8 cellular contexts compared by ENCODE assay signal in the genomic region with DNA sequence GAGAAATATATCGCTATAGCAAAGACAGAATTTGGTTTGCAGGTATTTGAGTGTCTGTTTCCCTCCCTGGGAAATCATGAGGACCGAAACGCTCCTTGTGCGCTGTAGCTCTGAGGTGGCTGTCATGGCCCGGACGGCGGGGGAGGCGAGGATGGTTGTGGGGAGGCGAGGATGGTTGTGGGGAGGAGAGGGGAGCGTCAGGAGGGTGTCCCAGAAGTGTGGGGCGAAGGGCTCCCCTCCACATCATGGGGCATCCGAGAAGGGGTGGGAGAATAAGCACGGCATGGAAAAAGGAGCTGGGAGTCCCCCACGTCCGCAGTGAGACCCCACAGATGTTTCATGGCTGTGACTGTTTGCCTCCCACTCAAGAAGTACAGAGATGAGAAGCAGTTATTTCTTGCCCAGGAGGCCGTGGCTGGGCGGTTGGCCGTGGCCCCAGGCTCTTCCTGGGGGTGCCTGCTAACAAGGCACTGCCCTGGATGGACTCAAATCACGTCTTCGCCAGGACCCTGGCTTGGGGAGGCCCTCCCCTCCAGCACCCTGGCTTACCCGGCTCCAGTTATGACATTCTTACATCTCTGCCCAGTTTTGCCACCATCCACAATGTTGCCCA. TPM values are rescaled to one million over a fixed set of nuclear protein-coding genes. Genes with fewer than 3 reads are reported as not detected.
DNase-seq lines count a peak whose midpoint lies in the region; ATAC-seq and TF ChIP-seq lines count a peak whose summit lies in the region.

No MANE protein-coding gene starts in this region.

- peaks cover 75% of the 10 kb centered on the region for H3K27me3 ChIP-seq in HUES6 (ENCODE audit: control insufficient read depth, insufficient read depth, low read length)
- no peaks in the 10 kb centered on the region for H3K27me3 ChIP-seq in effector memory CD4-positive, alpha-beta T cell (replicated peaks; ENCODE audit: control insufficient read depth, insufficient read depth, low read length, poor library complexity, severe bottlenecking)
- H3K27me3 ChIP-seq in osteoblast (ENCODE audit: insufficient read depth, low read length) = no peaks in the 10 kb centered on the region

- H2AFZ ChIP-seq in osteoblast (ENCODE audit: low read length) = peak overlapping the region; percentile 88

- H4K20me1 ChIP-seq in osteoblast (ENCODE audit: insufficient read depth, low read length) = peaks cover 4% of the 10 kb centered on the region

- H3K4me1 ChIP-seq in HUES6 (ENCODE audit: control insufficient read depth, insufficient read depth, low read length) = peaks cover 9% of the 10 kb centered on the region
- H3K4me1 ChIP-seq in effector memory CD4-positive, alpha-beta T cell (ENCODE audit: control insufficient read depth, insufficient read depth, low read length, poor library complexity, severe bottlenecking) = peaks cover 18% of the 10 kb centered on the region
- H3K4me1 ChIP-seq in osteoblast (ENCODE audit: insufficient read depth, low read length) = peaks cover 35% of the 10 kb centered on the region

- H3K9ac ChIP-seq in HUES6 (ENCODE audit: low read length) = no peak overlapping the region

- TF ChIP-seq CTCF in AG09309 (IDR thresholded peaks at IDR 0.05; ENCODE audit: control insufficient read depth, insufficient read depth, low read depth, low read length, missing control alignments) (no peak), osteoblast (IDR thresholded peaks at IDR 0.05; ENCODE audit: extremely low read depth, low read depth, low read length) (no peak)

- H3K27ac ChIP-seq in HUES6 (ENCODE audit: low read depth, low read length) (no peak overlapping the region), osteoblast (ENCODE audit: low read depth, low read length) (no peak overlapping the region)
- H3K27ac ChIP-seq in effector memory CD4-positive, alpha-beta T cell (ENCODE audit: insufficient read depth, low read length, poor library complexity, severe bottlenecking) = no peak overlapping the region

- H3K36me3 ChIP-seq in HUES6 (ENCODE audit: control insufficient read depth, insufficient read depth, low read length) = no peaks in the 10 kb centered on the region
- H3K36me3 ChIP-seq in effector memory CD4-positive, alpha-beta T cell (ENCODE audit: control insufficient read depth, insufficient read depth, low read length) = no peaks in the 10 kb centered on the region
- H3K36me3 ChIP-seq in osteoblast (ENCODE audit: insufficient read depth, low read length) = no peaks in the 10 kb centered on the region

- H3K4me3 ChIP-seq in AG09309 (ENCODE audit: control insufficient read depth, low read depth, low read length) (peak overlapping the region; percentile 85), HUES6 (ENCODE audit: low read depth, low read length) (peak overlapping the region; percentile 71), osteoblast (ENCODE audit: insufficient read depth, low read length) (peak overlapping the region; percentile 85)
- H3K4me3 ChIP-seq in effector memory CD4-positive, alpha-beta T cell (ENCODE audit: insufficient read depth, low read depth, low read length, poor library complexity, severe bottlenecking) = peak overlapping the region; percentile 69

- no peak for DNase-seq in AG09309 (ENCODE audit: low read depth)
- DNase-seq in effector memory CD4-positive, alpha-beta T cell = no peak
- peak; percentile 85 for DNase-seq in osteoblast (ENCODE audit: insufficient read length, low spot score, missing footprints)
- no peak for DNase-seq in NCI-H1436 treated with DMSO at 0.1 percent for 48 hours (lab: John Stamatoyannopoulos, UW)
- no peak for DNase-seq in activated gamma-delta T cell treated with Interleukin-2 at 50 U/mL for 16 hours
- DNase-seq in SKM-1 treated with dmso at 0.1 percent for 144 hours (lab: John Stamatoyannopoulos, UW; ENCODE audit: unreplicated experiment) = no peak

- H3K9me3 ChIP-seq in HUES6 (ENCODE audit: control insufficient read depth, insufficient read depth, low read depth, low read length) (no peaks in the 10 kb centered on the region), osteoblast (ENCODE audit: low read depth, low read length) (no peaks in the 10 kb centered on the region)
- no peaks in the 10 kb centered on the region for H3K9me3 ChIP-seq in effector memory CD4-positive, alpha-beta T cell (ENCODE audit: control insufficient read depth, low read length)

- no peak for ATAC-seq in GM19035 (IDR thresholded peaks at IDR 0.05; ENCODE audit: unreplicated experiment)

- peak overlapping the region; percentile 86 for H3K4me2 ChIP-seq in osteoblast (ENCODE audit: insufficient read depth, low read length)

- H3K79me2 ChIP-seq in osteoblast (ENCODE audit: insufficient read depth, low read length) = peaks cover 37% of the 10 kb centered on the region

RNA-seq across cellular contexts. Expression of a gene that starts 0.9 kb away (rescaled TPM):
- 26.5 and 32.9 TPM in 2 replicates for total RNA-seq in osteoblast
